24 cellular contexts compared by ENCODE assay signal in genomic region chr12:69589082-69589481, GRCh38.
"Had no signal": no experiment of that assay in that cellular context is flagged by ENCODE, and none has a peak within 500 bp of the region (broad histone marks: within the 10 kb centered on the region; RNA-seq: fewer than 3 reads in every experiment).

No MANE protein-coding gene starts in this region.

- H3K27me3 Mint-ChIP-seq: effector memory CD8-positive, alpha-beta T cell; naive thymus-derived CD8-positive, alpha-beta T cell had no signal

- H3K9me3 Mint-ChIP-seq: effector memory CD8-positive, alpha-beta T cell; immature natural killer cell; naive thymus-derived CD8-positive, alpha-beta T cell; nephron progenitor cell had no signal

- ATAC-seq: effector memory CD8-positive, alpha-beta T cell; heart right ventricle; left colon; lower lobe of right lung; naive thymus-derived CD8-positive, alpha-beta T cell; psoas muscle; right cardiac atrium; upper lobe of right lung had no signal

- H3K4me3 Mint-ChIP-seq: immature natural killer cell; naive thymus-derived CD8-positive, alpha-beta T cell; nephron progenitor cell had no signal

- H3K27ac Mint-ChIP-seq: immature natural killer cell, nephron progenitor cell had no signal

- DNase-seq: cortex of kidney; effector memory CD8-positive, alpha-beta T cell; esophagus squamous epithelium; foreskin melanocyte; glutamatergic neuron; heart right ventricle; hippocampal formation; immature natural killer cell; islet precursor cell; kidney glomerular epithelial cell; left colon; left ventricle myocardium inferior; lower lobe of right lung; naive thymus-derived CD8-positive, alpha-beta T cell; nephron progenitor cell; occipital lobe; ovary; posterior cingulate gyrus; psoas muscle; right cardiac atrium; spleen; stimulated activated naive CD4-positive, alpha-beta T cell treated with Interleukin-2 at 50 U/mL for 16 hours; upper lobe of right lung; uterus had no signal
